7 cellular contexts compared by ENCODE assay signal in the genomic region with DNA sequence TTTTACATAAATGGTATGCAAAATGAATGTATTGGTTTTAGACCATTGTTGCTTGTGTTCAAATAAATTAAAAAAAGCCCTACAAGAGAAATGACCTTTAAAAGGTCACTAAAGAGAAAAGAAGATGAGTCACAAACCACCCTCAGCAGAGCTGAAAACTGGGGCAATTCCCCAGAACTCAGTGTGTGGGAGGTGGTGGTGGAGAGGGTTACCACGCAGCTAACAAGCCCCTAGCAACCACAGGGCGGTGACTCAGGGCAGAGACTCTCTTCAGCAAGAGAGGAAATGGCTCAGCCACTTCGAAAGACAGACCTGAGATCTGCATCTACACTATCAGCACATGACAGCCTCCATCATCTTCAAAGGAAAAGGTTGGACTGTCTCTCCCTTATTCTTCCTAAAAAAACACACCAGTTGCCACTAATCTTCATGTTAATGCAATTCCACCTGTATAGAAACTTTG.
DNase-seq lines count a peak whose midpoint lies in the region; ATAC-seq and FAIRE-seq lines count a peak whose summit lies in the region.

No MANE protein-coding gene starts in this region.

- ATAC-seq in GM19025 (IDR thresholded peaks at IDR 0.05; ENCODE audit: low read depth, unreplicated experiment) (peak; percentile 100), HG02973 (IDR thresholded peaks at IDR 0.05; ENCODE audit: unreplicated experiment) (peak; percentile 99)

- DNase-seq in RCC 7860 (ENCODE audit: low spot score) (peak; percentile 88), iPS-NIHi11 (ENCODE audit: low spot score) (peak; percentile 35), NCI-H524 (lab: John Stamatoyannopoulos, UW) (no peak)
- DNase-seq in activated T-helper 1 cell treated with anti-CD3 and anti-CD28 coated beads, Interleukin-2, amount 50 U/mL, for 16 hours (ENCODE audit: low read depth in 1 of 2, low spot score in 1 of 2): peak; percentile 57 to 82
- peak; percentile 67 to 80 for DNase-seq in stimulated activated CD8-positive, alpha-beta memory T cell treated with anti-CD3 and anti-CD28 coated beads, Interleukin-2, amount 100 ng/mL, for 1 hour (ENCODE audit: low read depth in 2 of 2)

- FAIRE-seq in RCC 7860 (lab: Jason Lieb, UNC): peak; percentile 94

Comparison
In these comparisons a context has a peak if more than half of its experiments do, and no peak if none do; other contexts are left out.
1. DNase-seq: peak in RCC 7860 (single experiment), activated T-helper 1 cell treated with anti-CD3 and anti-CD28 coated beads, Interleukin-2, amount 50 U/mL, for 16 hours (2 of 2), iPS-NIHi11 (single experiment) and stimulated activated CD8-positive, alpha-beta memory T cell treated with anti-CD3 and anti-CD28 coated beads, Interleukin-2, amount 100 ng/mL, for 1 hour (2 of 2); none in NCI-H524 (0 of 2).